ENCODE assay signal across 19 cellular contexts in genomic region chr7:1882451-1882850, GRCh38.
DNase-seq lines count a peak whose midpoint lies in the region.
"Had no signal": no experiment of that assay in that cellular context is flagged by ENCODE, and none has a peak within 500 bp of the region (broad histone marks: within the 10 kb centered on the region; RNA-seq: fewer than 3 reads in every experiment).

No MANE protein-coding gene starts in this region.

- H3K9me3 ChIP-seq in GM23248 (ENCODE audit: low read depth): no peaks in the 10 kb centered on the region
- no peaks in the 10 kb centered on the region for H3K9me3 ChIP-seq in SJSA1 (replicated peaks)
- no peaks in the 10 kb centered on the region for H3K9me3 ChIP-seq in mesenchymal stem cell (ENCODE audit: control insufficient read depth, low read length)
- no peaks in the 10 kb centered on the region for H3K9me3 ChIP-seq in SJCRH30 (replicated peaks)
- H3K9me3 ChIP-seq: esophagus squamous epithelium, thyroid gland had no signal

- in situ Hi-C loops in GM23248 (cut with MboI): no loop called here

- no peaks in the 10 kb centered on the region for H3K9me2 ChIP-seq in GM23248 (ENCODE audit: insufficient read depth)

- no peak overlapping the region for H2BK120ac ChIP-seq in mesenchymal stem cell (ENCODE audit: low read depth, low read length)

- no peak overlapping the region for H3K23ac ChIP-seq in mesenchymal stem cell (ENCODE audit: low read length in 2 of 2)

- WGBS in GM23248 (ENCODE audit: low coverage in 1 of 2, low lambda C conversion rate in 2 of 2, missing lambda C conversion rate in 2 of 2), 2 experiments: 85 to 86% methylated on average over 9 to 12 of the region's 13 CpGs
- 82% methylated on average over 10 of the region's 13 CpGs for WGBS in mesenchymal stem cell

- H2BK5ac ChIP-seq in mesenchymal stem cell (ENCODE audit: low read depth, low read length, poor library complexity, severe bottlenecking): no peak overlapping the region

- H4K8ac ChIP-seq in mesenchymal stem cell (ENCODE audit: low read length): no peak overlapping the region

- no peak overlapping the region for H4K91ac ChIP-seq in mesenchymal stem cell (ENCODE audit: low read length)

- H3K4me2 ChIP-seq in GM23248 (ENCODE audit: unreplicated experiment) (peak overlapping the region; percentile 54), mesenchymal stem cell (ENCODE audit: low read length, poor library complexity, severe bottlenecking) (no peak overlapping the region)
- H3K4me2 ChIP-seq: BLaER1 had no signal

- H3K27me3 Mint-ChIP-seq in activated CD4-positive, alpha-beta T cell treated with anti-CD3 and anti-CD28 coated beads, Interleukin-2, amount 10 ng/mL, durations not matched to agents 24 days and 14 days: no peaks in the 10 kb centered on the region
- H3K27me3 Mint-ChIP-seq: activated T-cell treated with anti-CD3 and anti-CD28 coated beads, Interleukin-2, amount 50 U/mL, for 24 hours; progenitor cell of endocrine pancreas had no signal

- intact Hi-C loops in activated CD4-positive, alpha-beta T cell treated with anti-CD3 and anti-CD28 coated beads, Interleukin-2, amount 10 ng/mL, durations not matched to agents 24 days and 14 days (cut with micrococcal nuclease): no loop called here

- H3K79me2 ChIP-seq in GM23248 (ENCODE audit: insufficient read depth): no peaks in the 10 kb centered on the region

- peaks cover 6% of the 10 kb centered on the region for H3K9me3 Mint-ChIP-seq in activated CD4-positive, alpha-beta T cell treated with anti-CD3 and anti-CD28 coated beads, Interleukin-2, amount 10 ng/mL, durations not matched to agents 24 days and 14 days

- H3K4ac ChIP-seq in mesenchymal stem cell (ENCODE audit: low read depth in 1 of 2, low read length in 2 of 2): no peak overlapping the region

- peak overlapping the region; percentile 36 for H3K27ac ChIP-seq in GM23248
- peak overlapping the region; percentile 14; the same call in 1 of the 2 replicates for H3K27ac ChIP-seq in SJSA1
- no peak overlapping the region for H3K27ac ChIP-seq in mesenchymal stem cell (ENCODE audit: low read length, poor library complexity, severe bottlenecking)
- H3K27ac ChIP-seq in SJCRH30: no peak overlapping the region
- H3K27ac ChIP-seq: ascending aorta, BLaER1, esophagus squamous epithelium, thyroid gland had no signal

- H3K27ac Mint-ChIP-seq in activated CD4-positive, alpha-beta T cell treated with anti-CD3 and anti-CD28 coated beads, Interleukin-2, amount 10 ng/mL, durations not matched to agents 24 days and 14 days: peak overlapping the region; percentile 56
- H3K27ac Mint-ChIP-seq: activated T-cell treated with anti-CD3 and anti-CD28 coated beads, Interleukin-2, amount 50 U/mL, for 24 hours; progenitor cell of endocrine pancreas had no signal

- no peaks in the 10 kb centered on the region for H4K20me1 ChIP-seq in GM23248 (ENCODE audit: insufficient read depth)

- H3K4me1 Mint-ChIP-seq in activated CD4-positive, alpha-beta T cell treated with anti-CD3 and anti-CD28 coated beads, Interleukin-2, amount 10 ng/mL, durations not matched to agents 24 days and 14 days: peaks cover 18% of the 10 kb centered on the region

- peaks cover 31% of the 10 kb centered on the region for H3K36me3 Mint-ChIP-seq in activated CD4-positive, alpha-beta T cell treated with anti-CD3 and anti-CD28 coated beads, Interleukin-2, amount 10 ng/mL, durations not matched to agents 24 days and 14 days (ENCODE audit: low read depth)

- H2BK12ac ChIP-seq in mesenchymal stem cell (ENCODE audit: low read length in 2 of 2): no peak overlapping the region

- H2BK15ac ChIP-seq in mesenchymal stem cell (ENCODE audit: low read depth, poor library complexity, severe bottlenecking): peak overlapping the region; percentile 63

- H2AFZ ChIP-seq in GM23248: no peak overlapping the region
- H2AFZ ChIP-seq in mesenchymal stem cell (ENCODE audit: low read depth, low read length): no peak overlapping the region

- no peak overlapping the region for H3K14ac ChIP-seq in mesenchymal stem cell (ENCODE audit: low read length in 2 of 2)

- no peak overlapping the region for H2AK5ac ChIP-seq in mesenchymal stem cell (ENCODE audit: low read length, severe bottlenecking)

- H3K27me3 ChIP-seq in GM23248 (replicated peaks; ENCODE audit: insufficient read depth) (no peaks in the 10 kb centered on the region), SJSA1 (replicated peaks) (no peaks in the 10 kb centered on the region), mesenchymal stem cell (ENCODE audit: control insufficient read depth in 1 of 2, insufficient read depth in 1 of 2, low read length in 2 of 2) (no peaks in the 10 kb centered on the region), SJCRH30 (no peaks in the 10 kb centered on the region)
- H3K27me3 ChIP-seq: ascending aorta, BLaER1, esophagus squamous epithelium, thyroid gland had no signal

- 0 out of 2 replicates have a peak overlapping the region, but pooled peaks have one; percentile 7 for H3K9ac ChIP-seq in GM23248
- no peak overlapping the region for H3K9ac ChIP-seq in mesenchymal stem cell (ENCODE audit: low read length)
- H3K9ac ChIP-seq: BLaER1 had no signal

- no peaks in the 10 kb centered on the region for H3F3A ChIP-seq in GM23248 (ENCODE audit: insufficient read depth)

- H3K79me1 ChIP-seq in mesenchymal stem cell (replicated peaks; ENCODE audit: low read length, poor library complexity, severe bottlenecking): peaks cover 10% of the 10 kb centered on the region

- no peak overlapping the region for H3K4me3 Mint-ChIP-seq in activated CD4-positive, alpha-beta T cell treated with anti-CD3 and anti-CD28 coated beads, Interleukin-2, amount 10 ng/mL, durations not matched to agents 24 days and 14 days
- H3K4me3 Mint-ChIP-seq: activated T-cell treated with anti-CD3 and anti-CD28 coated beads, Interleukin-2, amount 50 U/mL, for 24 hours; neural crest cell had no signal

- peaks cover 27% of the 10 kb centered on the region for H3K4me1 ChIP-seq in GM23248 (ENCODE audit: insufficient read depth)
- H3K4me1 ChIP-seq in SJSA1 (replicated peaks): peaks cover 24% of the 10 kb centered on the region
- peaks cover 27% of the 10 kb centered on the region for H3K4me1 ChIP-seq in mesenchymal stem cell (ENCODE audit: control insufficient read depth, insufficient read depth, low read depth, low read length)
- no peaks in the 10 kb centered on the region for H3K4me1 ChIP-seq in SJCRH30
- H3K4me1 ChIP-seq: ascending aorta, thyroid gland had no signal

- DNase-seq in activated CD4-positive, alpha-beta T cell treated with anti-CD3 and anti-CD28 coated beads, Interleukin-2, amount 10 ng/mL, durations not matched to agents 24 days and 14 days: no peak
- no peak for DNase-seq in activated CD4-positive, alpha-beta T cell treated with anti-CD3 and anti-CD28 coated beads, Interleukin-2, amount 50 U/mL, for 48 hours
- DNase-seq in GM23248 (no peak), SJSA1 (ENCODE audit: low read depth in 1 of 2, low spot score in 2 of 2) (no peak), mesenchymal stem cell (no peak), cerebellar nuclear complex (lab: John Stamatoyannopoulos, UW) (no peak), SJCRH30 (no peak)
- no peak for DNase-seq in activated effector memory CD4-positive, alpha-beta T cell treated with anti-CD3 and anti-CD28 coated beads, Interleukin-2, amount 50 U/mL, for 16 hours
- DNase-seq: activated naive CD4-positive, alpha-beta T cell treated with anti-CD3 and anti-CD28 coated beads, Interleukin-2, amount 50 U/mL, for 16 hours; activated T-cell treated with anti-CD3 and anti-CD28 coated beads, Interleukin-2, amount 50 U/mL, for 24 hours; esophagus squamous epithelium; NCI-H1694 treated with DMSO at 0.1 percent for 48 hours; stimulated activated CD4-positive, alpha-beta T cell treated with anti-CD3 and anti-CD28 coated beads, Interleukin-2, amount 100 ng/mL, for 24 hours; stimulated activated naive CD4-positive, alpha-beta T cell treated with Interleukin-2 at 50 U/mL for 16 hours; thyroid gland had no signal

- H3K4me3 ChIP-seq in GM23248: no peak overlapping the region
- no peak overlapping the region for H3K4me3 ChIP-seq in SJSA1
- H3K4me3 ChIP-seq in mesenchymal stem cell (ENCODE audit: insufficient read depth in 1 of 2, low read depth in 1 of 2, low read length in 2 of 2): no peak overlapping the region
- H3K4me3 ChIP-seq in SJCRH30: no peak overlapping the region
- H3K4me3 ChIP-seq: ascending aorta, BLaER1, esophagus squamous epithelium, thyroid gland had no signal

- no peak overlapping the region for H3K18ac ChIP-seq in mesenchymal stem cell (ENCODE audit: low read depth in 1 of 2, low read length in 2 of 2)

- H3K36me3 ChIP-seq in GM23248 (ENCODE audit: low read depth): no peaks in the 10 kb centered on the region
- H3K36me3 ChIP-seq in SJSA1: peaks cover 6% of the 10 kb centered on the region; the same call in 1 of the 2 replicates
- peaks cover 7 to 30% of the 10 kb centered on the region in 2 experiments for H3K36me3 ChIP-seq in mesenchymal stem cell (ENCODE audit: control insufficient read depth in 1 of 2, insufficient read depth in 2 of 2, low read depth in 1 of 2, low read length in 2 of 2)
- H3K36me3 ChIP-seq in SJCRH30: no peaks in the 10 kb centered on the region
- H3K36me3 ChIP-seq: thyroid gland had no signal

Comparison
In these comparisons a context has a peak if more than half of its experiments do, and no peak if none do; other contexts are left out.
1. H3K27ac ChIP-seq: peak in GM23248 (single experiment) and SJSA1 (single experiment); none in mesenchymal stem cell (single experiment) and SJCRH30 (single experiment).